ENCODE assay signal across 7 cellular contexts in the genomic region with DNA sequence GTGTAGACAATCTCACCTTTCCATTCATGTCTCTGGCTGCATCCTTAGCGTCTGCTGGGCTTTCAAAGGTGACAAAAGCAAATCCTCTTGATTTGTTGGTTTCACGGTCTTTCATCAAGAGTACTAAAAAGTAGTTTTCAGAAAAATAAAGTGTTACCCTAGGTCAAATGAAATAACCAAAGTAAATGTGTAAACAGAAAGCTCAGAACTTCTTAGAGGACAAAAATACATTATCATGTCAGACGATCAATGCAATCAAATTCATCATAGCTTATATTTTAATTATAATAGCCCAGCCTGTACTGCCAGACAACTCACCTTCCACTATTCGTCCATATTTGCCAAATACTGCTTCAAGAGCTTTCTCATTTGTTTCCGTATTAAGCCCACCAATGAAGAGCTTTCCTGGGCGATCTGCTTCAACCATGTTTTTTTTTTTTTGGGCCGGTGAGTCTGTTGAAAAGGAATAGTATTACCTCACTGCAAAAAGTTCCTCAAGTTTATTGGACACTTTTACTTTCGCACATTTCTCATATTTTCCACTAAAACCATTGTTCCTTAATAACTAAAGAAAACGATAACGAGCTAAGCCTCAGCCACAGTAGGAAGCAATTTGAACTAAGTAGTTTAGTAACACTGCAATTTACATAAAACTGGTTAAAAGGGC. TPM values are rescaled to one million over a fixed set of nuclear protein-coding genes. Genes with fewer than 3 reads are reported as not detected.
A peak's percentile ranks its signal among the peaks of the same experiment; 100 is the strongest.
DNase-seq lines count a peak whose midpoint lies in the region; ATAC-seq, FAIRE-seq and TF ChIP-seq lines count a peak whose summit lies in the region.

No MANE protein-coding gene starts in this region.

- no peak for TF ChIP-seq CTCF in HFF-Myc (IDR thresholded peaks at IDR 0.05; ENCODE audit: low read depth, low read length, missing control alignments)
- no peak for TF ChIP-seq CTCF in WTC11 (IDR thresholded peaks at IDR 0.05)
- no peak for TF ChIP-seq CTCF in left ventricle myocardium inferior (IDR thresholded peaks at IDR 0.05; ENCODE audit: borderline replicate concordance)

- H3K9ac ChIP-seq in skeletal muscle satellite cell (ENCODE audit: low read depth, low read length): peak overlapping the region; percentile 95

- H3K9me3 ChIP-seq in left ventricle myocardium inferior (replicated peaks) (no peaks in the 10 kb centered on the region), skeletal muscle satellite cell (replicated peaks; ENCODE audit: low read length) (no peaks in the 10 kb centered on the region)

- peak overlapping the region; percentile 93 for H3K27ac ChIP-seq in left ventricle myocardium inferior (replicated peaks)

- no peaks in the 10 kb centered on the region for H3K9me3 Mint-ChIP-seq in WTC11

- POLR2A ChIA-PET in WTC11 (lab: Charles Lee): interaction anchor here (0.6 to 0.7 kb wide), 2 partner anchors 10 to 427 kb away, joined by 4 to 11 read pairs; no protein-coding TSS in a partner anchor

- no peak for FAIRE-seq in RCC 7860 (lab: Jason Lieb, UNC)

- H3K27me3 ChIP-seq in left ventricle myocardium inferior (ENCODE audit: low read depth) (no peaks in the 10 kb centered on the region), skeletal muscle satellite cell (ENCODE audit: control insufficient read depth, insufficient read depth, low read length) (no peaks in the 10 kb centered on the region)

- CTCF ChIA-PET in WTC11 (lab: Charles Lee): no interaction called here

- H3K4me2 ChIP-seq in skeletal muscle satellite cell (ENCODE audit: low read length): peak overlapping the region; percentile 82

- H3K4me1 ChIP-seq in left ventricle myocardium inferior: peaks cover 22% of the 10 kb centered on the region
- no peaks in the 10 kb centered on the region for H3K4me1 ChIP-seq in skeletal muscle satellite cell (ENCODE audit: control insufficient read depth, insufficient read depth, low read length)

- intact Hi-C loops in left ventricle myocardium inferior (cut with micrococcal nuclease): no loop called here

- DNase-seq in HFF-Myc (ENCODE audit: extremely low read depth, low read depth): no peak
- no peak for DNase-seq in WTC11 (ENCODE audit: low spot score)
- DNase-seq in left ventricle myocardium inferior: no peak
- DNase-seq in NCI-H446 (lab: John Stamatoyannopoulos, UW): no peak
- no peak for DNase-seq in cerebellum (ENCODE audit: low spot score)
- no peak for DNase-seq in RCC 7860 (ENCODE audit: low spot score)

- peak overlapping the region; percentile 98 for H3K27ac Mint-ChIP-seq in WTC11

- H3K36me3 Mint-ChIP-seq in WTC11: peaks cover 54% of the 10 kb centered on the region

- H3K4me3 ChIP-seq in HFF-Myc (replicated peaks; ENCODE audit: low read depth, low read length): peak overlapping the region; percentile 79
- H3K4me3 ChIP-seq in left ventricle myocardium inferior: peak overlapping the region; percentile 83
- peak overlapping the region; percentile 87 for H3K4me3 ChIP-seq in skeletal muscle satellite cell (ENCODE audit: low read length)

- no peaks in the 10 kb centered on the region for H3K27me3 Mint-ChIP-seq in WTC11 (ENCODE audit: low read depth)

- H3K36me3 ChIP-seq in left ventricle myocardium inferior (peaks cover 38% of the 10 kb centered on the region), skeletal muscle satellite cell (ENCODE audit: insufficient read depth, low read length) (peaks cover 32% of the 10 kb centered on the region)

- peaks cover 21% of the 10 kb centered on the region for H3K4me1 Mint-ChIP-seq in WTC11

- ATAC-seq in WTC11: no peak

- H3K4me3 Mint-ChIP-seq in WTC11: peak overlapping the region; percentile 98

TF ChIP-seq in WTC11, 78 proteins besides CTCF, POLR2A, EP300 and RAD21:
- TF ChIP-seq, protein P1, sequence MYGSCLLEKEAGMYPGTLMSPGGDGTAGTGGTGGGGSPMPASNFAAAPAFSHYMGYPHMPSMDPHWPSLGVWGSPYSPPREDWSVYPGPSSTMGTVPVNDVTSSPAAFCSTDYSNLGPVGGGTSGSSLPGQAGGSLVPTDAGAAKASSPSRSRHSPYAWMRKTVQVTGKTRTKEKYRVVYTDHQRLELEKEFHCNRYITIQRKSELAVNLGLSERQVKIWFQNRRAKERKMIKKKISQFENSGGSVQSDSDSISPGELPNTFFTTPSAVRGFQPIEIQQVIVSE (CRISPR knock-in tag; IDR thresholded peaks at IDR 0.05; ENCODE audit: borderline replicate concordance): no peak
- TF ChIP-seq SMAD4 (CRISPR knock-in tag; IDR thresholded peaks at IDR 0.05): no peak
- no peak for TF ChIP-seq NR2C2 (CRISPR knock-in tag; IDR thresholded peaks at IDR 0.05)
- TF ChIP-seq ELF4 (CRISPR knock-in tag; IDR thresholded peaks at IDR 0.05; ENCODE audit: low read depth): no peak
- TF ChIP-seq, protein P2, sequence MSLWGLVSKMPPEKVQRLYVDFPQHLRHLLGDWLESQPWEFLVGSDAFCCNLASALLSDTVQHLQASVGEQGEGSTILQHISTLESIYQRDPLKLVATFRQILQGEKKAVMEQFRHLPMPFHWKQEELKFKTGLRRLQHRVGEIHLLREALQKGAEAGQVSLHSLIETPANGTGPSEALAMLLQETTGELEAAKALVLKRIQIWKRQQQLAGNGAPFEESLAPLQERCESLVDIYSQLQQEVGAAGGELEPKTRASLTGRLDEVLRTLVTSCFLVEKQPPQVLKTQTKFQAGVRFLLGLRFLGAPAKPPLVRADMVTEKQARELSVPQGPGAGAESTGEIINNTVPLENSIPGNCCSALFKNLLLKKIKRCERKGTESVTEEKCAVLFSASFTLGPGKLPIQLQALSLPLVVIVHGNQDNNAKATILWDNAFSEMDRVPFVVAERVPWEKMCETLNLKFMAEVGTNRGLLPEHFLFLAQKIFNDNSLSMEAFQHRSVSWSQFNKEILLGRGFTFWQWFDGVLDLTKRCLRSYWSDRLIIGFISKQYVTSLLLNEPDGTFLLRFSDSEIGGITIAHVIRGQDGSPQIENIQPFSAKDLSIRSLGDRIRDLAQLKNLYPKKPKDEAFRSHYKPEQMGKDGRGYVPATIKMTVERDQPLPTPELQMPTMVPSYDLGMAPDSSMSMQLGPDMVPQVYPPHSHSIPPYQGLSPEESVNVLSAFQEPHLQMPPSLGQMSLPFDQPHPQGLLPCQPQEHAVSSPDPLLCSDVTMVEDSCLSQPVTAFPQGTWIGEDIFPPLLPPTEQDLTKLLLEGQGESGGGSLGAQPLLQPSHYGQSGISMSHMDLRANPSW (CRISPR knock-in tag; conservative IDR thresholded peaks at IDR 0.05; ENCODE audit: low read depth): no peak
- TF ChIP-seq FOXP1 (CRISPR knock-in tag; IDR thresholded peaks at IDR 0.05; ENCODE audit: borderline replicate concordance): no peak

RNA-seq across cellular contexts. Expression of a gene that starts 1.4 kb away (rescaled TPM):
- total RNA-seq in WTC11 (2021) (373 to 398 TPM (median 379 TPM) in 3 replicates), left ventricle myocardium inferior (77.2 TPM), cerebellum (289 TPM)
- 198 and 205 TPM in 2 replicates for total RNA-seq in skeletal muscle satellite cell (2012; rRNA removed)
